In the genomic region with DNA sequence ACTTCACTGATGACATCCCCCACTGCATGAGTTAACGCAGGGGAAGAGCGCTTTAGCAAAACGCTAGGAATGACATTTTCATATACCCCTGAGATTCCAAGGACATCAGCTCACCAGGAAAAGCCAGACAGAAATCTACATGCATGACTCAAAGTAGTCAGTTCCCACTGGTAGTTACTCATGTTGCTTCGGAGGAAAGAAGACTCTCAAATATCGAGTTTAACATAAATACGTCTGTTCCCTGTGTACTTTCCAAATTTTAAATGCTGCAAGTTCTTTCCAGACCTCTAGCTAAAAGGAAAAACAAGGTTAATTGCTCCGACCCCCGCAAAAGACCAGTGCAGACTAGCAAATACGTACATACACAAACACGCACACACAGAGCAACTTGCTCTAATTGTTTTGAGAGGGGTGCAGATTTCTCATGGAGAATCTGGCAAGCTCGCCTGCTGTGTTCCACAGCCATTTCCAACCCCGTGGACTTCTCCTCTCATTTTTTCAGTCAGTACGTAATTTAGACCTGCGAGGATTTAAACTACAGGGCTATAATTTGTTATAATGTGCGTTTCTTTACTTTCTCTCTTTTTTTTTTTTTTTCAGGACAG, we compare ENCODE assay signal across 15 cellular contexts.
DNase-seq lines count a peak whose midpoint lies in the region; ATAC-seq and TF ChIP-seq lines count a peak whose summit lies in the region.
"Had no signal": no experiment of that assay in that cellular context is flagged by ENCODE, and none has a peak within 500 bp of the region (broad histone marks: within the 10 kb centered on the region; RNA-seq: fewer than 3 reads in every experiment).

No MANE protein-coding gene starts in this region.

- H3K9me3 ChIP-seq in esophagus squamous epithelium = no peaks in the 10 kb centered on the region
- H3K9me3 ChIP-seq: A549, MG63, right lobe of liver had no signal

- peaks cover 8 to 42% (median 18%) of the 10 kb centered on the region in 3 donors for H3K4me1 ChIP-seq in esophagus squamous epithelium
- H3K4me1 ChIP-seq: right lobe of liver had no signal

- peak overlapping the region; percentile 71 for H3K27ac Mint-ChIP-seq in nephron progenitor cell

- H3K27ac ChIP-seq in esophagus squamous epithelium = peak overlapping the region in 3 of 4 donors; percentile 16 to 82 (median 75)
- H3K27ac ChIP-seq: WERI-Rb-1 had no signal

- H3K4me3 Mint-ChIP-seq in nephron progenitor cell = no peak overlapping the region
- H3K4me3 Mint-ChIP-seq: activated T-cell treated with anti-CD3 and anti-CD28 coated beads, Interleukin-2, amount 50 U/mL, for 4 hours had no signal

- no peak for TF ChIP-seq POLR2A in esophagus squamous epithelium (IDR thresholded peaks at IDR 0.05)

- ATAC-seq in GM21619 (IDR thresholded peaks at IDR 0.05; ENCODE audit: unreplicated experiment) = no peak
- no peak for ATAC-seq in HG03196 (IDR thresholded peaks at IDR 0.05; ENCODE audit: unreplicated experiment)
- ATAC-seq: A549; activated T-cell treated with anti-CD3 and anti-CD28 coated beads, Interleukin-2, amount 50 U/mL, for 4 hours; right lobe of liver had no signal

- intact Hi-C loops in esophagus squamous epithelium (cut with DNase I) = no loop called here

- peak; percentile 38 for DNase-seq in A172 (ENCODE audit: low spot score)
- peak; percentile 47 for DNase-seq in NCI-H2227 treated with DMSO at 0.1 percent for 48 hours (lab: John Stamatoyannopoulos, UW)
- DNase-seq in esophagus squamous epithelium (lab: John Stamatoyannopoulos, UW) = no peak
- DNase-seq in nephron progenitor cell = no peak
- DNase-seq in occipital lobe (lab: John Stamatoyannopoulos, UW) = no peak
- DNase-seq in NCI-H526 (lab: John Stamatoyannopoulos, UW) = no peak
- DNase-seq: activated T-cell treated with anti-CD3 and anti-CD28 coated beads, Interleukin-2, amount 50 U/mL, for 4 hours; MG63; right lobe of liver; SHP77 treated with DMSO at 0.1 percent for 48 hours; WERI-Rb-1 had no signal

- H3K4me1 Mint-ChIP-seq in nephron progenitor cell = peaks cover 55% of the 10 kb centered on the region

- peaks cover 16% of the 10 kb centered on the region for H3K9me3 Mint-ChIP-seq in nephron progenitor cell
- H3K9me3 Mint-ChIP-seq: activated T-cell treated with anti-CD3 and anti-CD28 coated beads, Interleukin-2, amount 50 U/mL, for 4 hours had no signal

- H3K4me3 ChIP-seq in esophagus squamous epithelium = peak overlapping the region in 1 of 4 donors; percentile 16
- H3K4me3 ChIP-seq: A549, lung, MG63, right lobe of liver had no signal

- TF ChIP-seq CTCF in esophagus squamous epithelium (IDR thresholded peaks at IDR 0.05) (no peak), nephron progenitor cell (IDR thresholded peaks at IDR 0.05) (no peak)

- WGBS in esophagus squamous epithelium, 2 donors = 65% methylated on average over 15 of the region's 15 CpGs

- H3K36me3 Mint-ChIP-seq in nephron progenitor cell (ENCODE audit: low read depth) = peaks cover 5% of the 10 kb centered on the region

- H3K27me3 Mint-ChIP-seq in nephron progenitor cell (ENCODE audit: low read depth, poor library complexity) = peaks cover 3% of the 10 kb centered on the region

- no peaks in the 10 kb centered on the region for H3K36me3 ChIP-seq in esophagus squamous epithelium
- H3K36me3 ChIP-seq: MG63, right lobe of liver, WERI-Rb-1 had no signal

- H3K27me3 ChIP-seq in esophagus squamous epithelium = no peaks in the 10 kb centered on the region
- H3K27me3 ChIP-seq: MG63, right lobe of liver had no signal

Comparison
In these comparisons a context has a peak if more than half of its experiments do, and no peak if none do; other contexts are left out.
1. DNase-seq: peak in A172 (single experiment) and NCI-H2227 treated with DMSO at 0.1 percent for 48 hours (single experiment); none in esophagus squamous epithelium (single experiment), nephron progenitor cell (single experiment), occipital lobe (single experiment) and NCI-H526 (0 of 2).